In genomic region chrX:30876367-30876766, GRCh38 we compare ENCODE assay signal across 20 cellular contexts. TPM values are rescaled to one million over a fixed set of nuclear protein-coding genes. Genes with fewer than 3 reads are reported as not detected.
A peak's percentile ranks its signal among the peaks of the same experiment; 100 is the strongest.
DNase-seq lines count a peak whose midpoint lies in the region; ATAC-seq and TF ChIP-seq lines count a peak whose summit lies in the region.
"Had no signal": no experiment of that assay in that cellular context is flagged by ENCODE, and none has a peak within 500 bp of the region (broad histone marks: within the 10 kb centered on the region; RNA-seq: fewer than 3 reads in every experiment).

No MANE protein-coding gene starts in this region.

- H3K27ac ChIP-seq in ACC112 (ENCODE audit: low read depth, low read length) (peak overlapping the region; percentile 65), GM23338 (ENCODE audit: low read depth) (no peak overlapping the region), right lobe of liver (no peak overlapping the region)
- H3K27ac ChIP-seq: ascending aorta, esophagus muscularis mucosa, KMS-11 had no signal

- peaks cover 30% of the 10 kb centered on the region for H3K4me1 ChIP-seq in ACC112 (ENCODE audit: control insufficient read depth, insufficient read depth, low read length, unreplicated experiment)
- H3K4me1 ChIP-seq in GM23338 (ENCODE audit: insufficient read depth), result no peaks in the 10 kb centered on the region
- H3K4me1 ChIP-seq in right lobe of liver, result no peaks in the 10 kb centered on the region
- H3K4me1 ChIP-seq: ascending aorta had no signal

- H3K4me1 Mint-ChIP-seq in GM23338, result peaks cover 23% of the 10 kb centered on the region
- H3K4me1 Mint-ChIP-seq in dendritic cell treated with granulocyte-macrophage colony-stimulating factor and Interleukin-4, amounts not matched to agents 40 ng/mL and 50 ng/mL, for 4 days (ENCODE audit: low read depth), result peaks cover 13% of the 10 kb centered on the region

- no peak overlapping the region for H3K4me2 ChIP-seq in GM23338
- H3K4me2 ChIP-seq: KMS-11 had no signal

- no peaks in the 10 kb centered on the region for H3F3A ChIP-seq in GM23338 (replicated peaks; ENCODE audit: low read depth)

- H3K4me3 ChIP-seq in ACC112 (ENCODE audit: low read depth, low read length), result peak overlapping the region; percentile 59; the same call in 1 of the 2 replicates
- no peak overlapping the region for H3K4me3 ChIP-seq in GM23338
- H3K4me3 ChIP-seq in right lobe of liver, result no peak overlapping the region
- H3K4me3 ChIP-seq: ascending aorta, esophagus muscularis mucosa had no signal

- no peak for TF ChIP-seq POLR2A in right lobe of liver (IDR thresholded peaks at IDR 0.05)

- intact Hi-C loops in dendritic cell treated with granulocyte-macrophage colony-stimulating factor and Interleukin-4, amounts not matched to agents 40 ng/mL and 50 ng/mL, for 4 days (cut with micrococcal nuclease), result no loop called here
- intact Hi-C loops in right lobe of liver (cut with DNase I), result no loop called here

- ATAC-seq in GM23338 (no peak), right lobe of liver (peak in 3 of 4 donors; percentile 46 to 78 (median 59)), HG02623 (IDR thresholded peaks at IDR 0.05; ENCODE audit: unreplicated experiment) (no peak), HG03571 (IDR thresholded peaks at IDR 0.05; ENCODE audit: unreplicated experiment) (no peak)
- ATAC-seq: naive thymus-derived CD8-positive, alpha-beta T cell had no signal

- H2AFZ ChIP-seq in ACC112 (ENCODE audit: low read length, unreplicated experiment), result no peak overlapping the region
- no peak overlapping the region for H2AFZ ChIP-seq in GM23338

- no peak for TF ChIP-seq CTCF in GM23338 (conservative IDR thresholded peaks at IDR 0.05; ENCODE audit: low read depth in 2 of 2)
- no peak for TF ChIP-seq CTCF in right lobe of liver (IDR thresholded peaks at IDR 0.05)

- no peak overlapping the region for H3K4me3 Mint-ChIP-seq in GM23338
- no peak overlapping the region for H3K4me3 Mint-ChIP-seq in dendritic cell treated with granulocyte-macrophage colony-stimulating factor and Interleukin-4, amounts not matched to agents 40 ng/mL and 50 ng/mL, for 4 days
- H3K4me3 Mint-ChIP-seq: activated CD8-positive, alpha-beta T cell treated with anti-CD3 and anti-CD28 coated beads for 36 hours; CD4-positive, CD25-positive, alpha-beta regulatory T cell; naive thymus-derived CD8-positive, alpha-beta T cell had no signal

- no peaks in the 10 kb centered on the region for H3K9me3 ChIP-seq in right lobe of liver
- H3K9me3 ChIP-seq: ascending aorta, esophagus muscularis mucosa had no signal

- peak overlapping the region; percentile 75; the same call in 1 of the 2 replicates for H3K27ac Mint-ChIP-seq in GM23338
- peak overlapping the region; percentile 34 for H3K27ac Mint-ChIP-seq in dendritic cell treated with granulocyte-macrophage colony-stimulating factor and Interleukin-4, amounts not matched to agents 40 ng/mL and 50 ng/mL, for 4 days
- H3K27ac Mint-ChIP-seq: activated CD8-positive, alpha-beta T cell treated with anti-CD3 and anti-CD28 coated beads for 36 hours; CD4-positive, CD25-positive, alpha-beta regulatory T cell; naive thymus-derived CD8-positive, alpha-beta T cell had no signal

- H4K20me1 ChIP-seq in GM23338 (replicated peaks; ENCODE audit: insufficient read depth), result no peaks in the 10 kb centered on the region

- DNase-seq in GM23338 (ENCODE audit: low spot score) (no peak), right lobe of liver (peak in 1 of 3 donors; percentile 25), putamen (ENCODE audit: low spot score) (no peak), iPS-NIHi7 (ENCODE audit: extremely low spot score) (no peak)
- DNase-seq: activated CD8-positive, alpha-beta T cell treated with anti-CD3 and anti-CD28 coated beads for 36 hours; activated naive CD4-positive, alpha-beta T cell treated with Interleukin-2 at 50 U/mL for 16 hours; CD4-positive, CD25-positive, alpha-beta regulatory T cell; cerebellar nuclear complex; H7; mesendoderm; naive thymus-derived CD8-positive, alpha-beta T cell; NCI-H1694; NCI-H2171 treated with DMSO at 0.1 percent for 48 hours had no signal

- H3K27me3 ChIP-seq in ACC112 (ENCODE audit: insufficient read depth, low read length) (no peaks in the 10 kb centered on the region), GM23338 (ENCODE audit: insufficient read depth) (no peaks in the 10 kb centered on the region), right lobe of liver (no peaks in the 10 kb centered on the region)
- H3K27me3 ChIP-seq: ascending aorta, esophagus muscularis mucosa had no signal

- H3K36me3 Mint-ChIP-seq in GM23338 (ENCODE audit: low read depth), result no peaks in the 10 kb centered on the region
- peaks cover 14% of the 10 kb centered on the region for H3K36me3 Mint-ChIP-seq in dendritic cell treated with granulocyte-macrophage colony-stimulating factor and Interleukin-4, amounts not matched to agents 40 ng/mL and 50 ng/mL, for 4 days (ENCODE audit: low read depth)
- H3K36me3 Mint-ChIP-seq: CD4-positive, CD25-positive, alpha-beta regulatory T cell had no signal

- H3K79me2 ChIP-seq in ACC112 (ENCODE audit: control insufficient read depth, insufficient read depth, low read length, unreplicated experiment), result peaks cover 43% of the 10 kb centered on the region
- peaks cover 40% of the 10 kb centered on the region for H3K79me2 ChIP-seq in GM23338 (replicated peaks; ENCODE audit: insufficient read depth)

- no peaks in the 10 kb centered on the region for H3K9me2 ChIP-seq in GM23338 (ENCODE audit: insufficient read depth)

- 60% methylated on average over 6 of the region's 6 CpGs for WGBS in right lobe of liver (ENCODE audit: insufficient coverage, low coverage, low lambda C conversion rate, missing lambda C conversion rate)

- H3K9me3 Mint-ChIP-seq in GM23338, result no peaks in the 10 kb centered on the region; the same call in 2 of the 3 replicates
- H3K9me3 Mint-ChIP-seq in dendritic cell treated with granulocyte-macrophage colony-stimulating factor and Interleukin-4, amounts not matched to agents 40 ng/mL and 50 ng/mL, for 4 days, result no peaks in the 10 kb centered on the region
- H3K9me3 Mint-ChIP-seq: activated CD8-positive, alpha-beta T cell treated with anti-CD3 and anti-CD28 coated beads for 36 hours; CD4-positive, CD25-positive, alpha-beta regulatory T cell; naive thymus-derived CD8-positive, alpha-beta T cell had no signal

- H3K36me3 ChIP-seq in ACC112 (ENCODE audit: insufficient read depth, low read length) (no peaks in the 10 kb centered on the region), GM23338 (ENCODE audit: insufficient read depth) (no peaks in the 10 kb centered on the region), right lobe of liver (no peaks in the 10 kb centered on the region)
- H3K36me3 ChIP-seq: ascending aorta, esophagus muscularis mucosa had no signal

- H3K27me3 Mint-ChIP-seq in GM23338 (ENCODE audit: insufficient read depth, low read depth, poor library complexity), result peaks cover 5% of the 10 kb centered on the region
- H3K27me3 Mint-ChIP-seq in dendritic cell treated with granulocyte-macrophage colony-stimulating factor and Interleukin-4, amounts not matched to agents 40 ng/mL and 50 ng/mL, for 4 days, result no peaks in the 10 kb centered on the region
- H3K27me3 Mint-ChIP-seq: activated CD8-positive, alpha-beta T cell treated with anti-CD3 and anti-CD28 coated beads for 36 hours; CD4-positive, CD25-positive, alpha-beta regulatory T cell; naive thymus-derived CD8-positive, alpha-beta T cell had no signal

TF ChIP-seq in GM23338, 12 proteins besides CTCF, POLR2A, EP300 and RAD21 (continues in another document):
- no peak for TF ChIP-seq CREB1 (CRISPR knock-in tag; IDR thresholded peaks at IDR 0.05; ENCODE audit: low read depth)
- no peak for TF ChIP-seq EZH2phosphoT487 (IDR thresholded peaks at IDR 0.05; ENCODE audit: unreplicated experiment)
- no peak for TF ChIP-seq EZH2 (IDR thresholded peaks at IDR 0.05; ENCODE audit: low read depth, unreplicated experiment)
- TF ChIP-seq, protein P1, sequence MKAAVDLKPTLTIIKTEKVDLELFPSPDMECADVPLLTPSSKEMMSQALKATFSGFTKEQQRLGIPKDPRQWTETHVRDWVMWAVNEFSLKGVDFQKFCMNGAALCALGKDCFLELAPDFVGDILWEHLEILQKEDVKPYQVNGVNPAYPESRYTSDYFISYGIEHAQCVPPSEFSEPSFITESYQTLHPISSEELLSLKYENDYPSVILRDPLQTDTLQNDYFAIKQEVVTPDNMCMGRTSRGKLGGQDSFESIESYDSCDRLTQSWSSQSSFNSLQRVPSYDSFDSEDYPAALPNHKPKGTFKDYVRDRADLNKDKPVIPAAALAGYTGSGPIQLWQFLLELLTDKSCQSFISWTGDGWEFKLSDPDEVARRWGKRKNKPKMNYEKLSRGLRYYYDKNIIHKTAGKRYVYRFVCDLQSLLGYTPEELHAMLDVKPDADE (IDR thresholded peaks at IDR 0.05), result no peak
- TF ChIP-seq STAT1 (IDR thresholded peaks at IDR 0.05; ENCODE audit: unreplicated experiment), result no peak

RNA-seq across cellular contexts. Expression of gene TAB3, which starts 12.7 kb away (rescaled TPM):
- 9.1 and 21.7 TPM in 2 replicates for total RNA-seq in GM23338 (2014; rRNA removed; shearing (Covaris generic))
- 2.9 and 4.4 TPM in 2 replicates for polyA plus RNA-seq in GM23338 (2016; fragmentation: Nextera tagmentation; extraction: Ambion mirVana)
- 10 to 100 TPM; 17.1 to 38.6 (median 23.6) TPM for total RNA-seq in right lobe of liver

Comparison
In these comparisons a context has a peak if more than half of its experiments do, and no peak if none do; other contexts are left out.
1. ATAC-seq: peak in right lobe of liver (3 of 4); none in GM23338 (single experiment), HG02623 (single experiment) and HG03571 (single experiment).